In the genomic region with DNA sequence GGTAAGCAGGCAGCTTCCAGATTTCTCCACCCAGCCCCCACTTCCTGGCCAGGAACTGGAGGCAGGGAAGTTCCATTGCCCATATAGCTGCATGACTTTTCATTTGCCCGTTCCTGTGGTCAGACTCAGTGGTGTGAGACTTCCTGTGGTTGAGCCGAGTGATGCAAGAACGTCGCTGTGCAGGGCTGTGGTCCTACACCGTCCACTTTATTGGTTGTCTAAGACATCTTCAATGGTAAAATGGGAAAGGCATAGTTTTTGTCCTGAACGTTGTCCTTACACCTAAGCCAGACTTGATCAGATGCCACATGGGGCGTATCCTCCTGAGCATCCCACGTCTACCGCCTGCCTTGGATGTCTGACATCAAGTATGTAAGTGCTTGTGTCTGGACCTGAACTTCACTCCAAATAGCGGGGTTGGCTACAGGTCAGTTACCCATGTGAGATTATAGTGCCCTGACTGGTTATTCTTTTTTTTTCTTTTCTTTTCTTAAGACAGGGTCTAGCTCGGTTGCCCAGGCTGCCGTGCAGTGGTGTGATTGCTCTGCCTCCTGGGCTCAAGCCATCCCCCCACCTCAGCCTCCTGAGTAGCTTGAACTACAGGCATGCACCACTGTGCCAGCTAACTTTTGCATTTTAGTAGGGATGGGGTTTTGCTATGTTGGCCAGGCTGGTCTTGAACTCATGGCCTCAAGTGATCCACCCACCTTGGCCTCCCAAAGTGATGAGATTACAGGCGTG, we compare ENCODE assay signal across 1 cellular context.
A peak's percentile ranks its signal among the peaks of the same experiment; 100 is the strongest.
TF ChIP-seq lines count a peak whose summit lies in the region.

No MANE protein-coding gene starts in this region.

TF ChIP-seq in GM12878, 131 proteins besides CTCF, POLR2A, EP300 and RAD21 (continued from another document):
- TF ChIP-seq, protein P1, sequence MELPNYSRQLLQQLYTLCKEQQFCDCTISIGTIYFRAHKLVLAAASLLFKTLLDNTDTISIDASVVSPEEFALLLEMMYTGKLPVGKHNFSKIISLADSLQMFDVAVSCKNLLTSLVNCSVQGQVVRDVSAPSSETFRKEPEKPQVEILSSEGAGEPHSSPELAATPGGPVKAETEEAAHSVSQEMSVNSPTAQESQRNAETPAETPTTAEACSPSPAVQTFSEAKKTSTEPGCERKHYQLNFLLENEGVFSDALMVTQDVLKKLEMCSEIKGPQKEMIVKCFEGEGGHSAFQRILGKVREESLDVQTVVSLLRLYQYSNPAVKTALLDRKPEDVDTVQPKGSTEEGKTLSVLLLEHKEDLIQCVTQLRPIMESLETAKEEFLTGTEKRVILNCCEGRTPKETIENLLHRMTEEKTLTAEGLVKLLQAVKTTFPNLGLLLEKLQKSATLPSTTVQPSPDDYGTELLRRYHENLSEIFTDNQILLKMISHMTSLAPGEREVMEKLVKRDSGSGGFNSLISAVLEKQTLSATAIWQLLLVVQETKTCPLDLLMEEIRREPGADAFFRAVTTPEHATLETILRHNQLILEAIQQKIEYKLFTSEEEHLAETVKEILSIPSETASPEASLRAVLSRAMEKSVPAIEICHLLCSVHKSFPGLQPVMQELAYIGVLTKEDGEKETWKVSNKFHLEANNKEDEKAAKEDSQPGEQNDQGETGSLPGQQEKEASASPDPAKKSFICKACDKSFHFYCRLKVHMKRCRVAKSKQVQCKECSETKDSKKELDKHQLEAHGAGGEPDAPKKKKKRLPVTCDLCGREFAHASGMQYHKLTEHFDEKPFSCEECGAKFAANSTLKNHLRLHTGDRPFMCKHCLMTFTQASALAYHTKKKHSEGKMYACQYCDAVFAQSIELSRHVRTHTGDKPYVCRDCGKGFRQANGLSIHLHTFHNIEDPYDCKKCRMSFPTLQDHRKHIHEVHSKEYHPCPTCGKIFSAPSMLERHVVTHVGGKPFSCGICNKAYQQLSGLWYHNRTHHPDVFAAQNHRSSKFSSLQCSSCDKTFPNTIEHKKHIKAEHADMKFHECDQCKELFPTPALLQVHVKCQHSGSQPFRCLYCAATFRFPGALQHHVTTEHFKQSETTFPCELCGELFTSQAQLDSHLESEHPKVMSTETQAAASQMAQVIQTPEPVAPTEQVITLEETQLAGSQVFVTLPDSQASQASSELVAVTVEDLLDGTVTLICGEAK (IDR thresholded peaks at IDR 0.05; ENCODE audit: borderline replicate concordance) = no peak
- TF ChIP-seq DPF2 (IDR thresholded peaks at IDR 0.05) (peak; percentile 93), FOS (IDR thresholded peaks at IDR 0.05; ENCODE audit: borderline replicate concordance, extremely low read depth, insufficient read length) (no peak), ESRRA (IDR thresholded peaks at IDR 0.05; ENCODE audit: low read length) (no peak), KAT2A (conservative IDR thresholded peaks at IDR 0.05; ENCODE audit: control insufficient read depth, low read depth, low read length) (no peak), PAX8 (IDR thresholded peaks at IDR 0.05) (no peak), GABPA (IDR thresholded peaks at IDR 0.05; ENCODE audit: low read depth) (no peak), CBX5 (IDR thresholded peaks at IDR 0.05; ENCODE audit: low read depth) (0 out of 2 replicates have a peak, but pooled peaks have one; percentile 10), FOXM1 (IDR thresholded peaks at IDR 0.05; ENCODE audit: low read depth, low read length) (peak; percentile 98), CREM (IDR thresholded peaks at IDR 0.05; ENCODE audit: low read depth) (peak; percentile 94), GATAD2B (conservative IDR thresholded peaks at IDR 0.05; ENCODE audit: low read depth) (peak; percentile 89; the same call in 1 of the 2 replicates), CHD1 (IDR thresholded peaks at IDR 0.05; ENCODE audit: low read depth, low read length) (no peak)
- TF ChIP-seq, protein P2, sequence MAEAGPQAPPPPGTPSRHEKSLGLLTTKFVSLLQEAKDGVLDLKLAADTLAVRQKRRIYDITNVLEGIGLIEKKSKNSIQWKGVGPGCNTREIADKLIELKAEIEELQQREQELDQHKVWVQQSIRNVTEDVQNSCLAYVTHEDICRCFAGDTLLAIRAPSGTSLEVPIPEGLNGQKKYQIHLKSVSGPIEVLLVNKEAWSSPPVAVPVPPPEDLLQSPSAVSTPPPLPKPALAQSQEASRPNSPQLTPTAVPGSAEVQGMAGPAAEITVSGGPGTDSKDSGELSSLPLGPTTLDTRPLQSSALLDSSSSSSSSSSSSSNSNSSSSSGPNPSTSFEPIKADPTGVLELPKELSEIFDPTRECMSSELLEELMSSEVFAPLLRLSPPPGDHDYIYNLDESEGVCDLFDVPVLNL (IDR thresholded peaks at IDR 0.05; ENCODE audit: low read depth, low read length) = no peak
- TF ChIP-seq, protein P3, sequence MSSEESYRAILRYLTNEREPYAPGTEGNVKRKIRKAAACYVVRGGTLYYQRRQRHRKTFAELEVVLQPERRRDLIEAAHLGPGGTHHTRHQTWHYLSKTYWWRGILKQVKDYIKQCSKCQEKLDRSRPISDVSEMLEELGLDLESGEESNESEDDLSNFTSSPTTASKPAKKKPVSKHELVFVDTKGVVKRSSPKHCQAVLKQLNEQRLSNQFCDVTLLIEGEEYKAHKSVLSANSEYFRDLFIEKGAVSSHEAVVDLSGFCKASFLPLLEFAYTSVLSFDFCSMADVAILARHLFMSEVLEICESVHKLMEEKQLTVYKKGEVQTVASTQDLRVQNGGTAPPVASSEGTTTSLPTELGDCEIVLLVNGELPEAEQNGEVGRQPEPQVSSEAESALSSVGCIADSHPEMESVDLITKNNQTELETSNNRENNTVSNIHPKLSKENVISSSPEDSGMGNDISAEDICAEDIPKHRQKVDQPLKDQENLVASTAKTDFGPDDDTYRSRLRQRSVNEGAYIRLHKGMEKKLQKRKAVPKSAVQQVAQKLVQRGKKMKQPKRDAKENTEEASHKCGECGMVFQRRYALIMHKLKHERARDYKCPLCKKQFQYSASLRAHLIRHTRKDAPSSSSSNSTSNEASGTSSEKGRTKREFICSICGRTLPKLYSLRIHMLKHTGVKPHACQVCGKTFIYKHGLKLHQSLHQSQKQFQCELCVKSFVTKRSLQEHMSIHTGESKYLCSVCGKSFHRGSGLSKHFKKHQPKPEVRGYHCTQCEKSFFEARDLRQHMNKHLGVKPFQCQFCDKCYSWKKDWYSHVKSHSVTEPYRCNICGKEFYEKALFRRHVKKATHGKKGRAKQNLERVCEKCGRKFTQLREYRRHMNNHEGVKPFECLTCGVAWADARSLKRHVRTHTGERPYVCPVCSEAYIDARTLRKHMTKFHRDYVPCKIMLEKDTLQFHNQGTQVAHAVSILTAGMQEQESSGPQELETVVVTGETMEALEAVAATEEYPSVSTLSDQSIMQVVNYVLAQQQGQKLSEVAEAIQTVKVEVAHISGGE (CRISPR knock-in tag; IDR thresholded peaks at IDR 0.05) = no peak
- TF ChIP-seq, protein P4, sequence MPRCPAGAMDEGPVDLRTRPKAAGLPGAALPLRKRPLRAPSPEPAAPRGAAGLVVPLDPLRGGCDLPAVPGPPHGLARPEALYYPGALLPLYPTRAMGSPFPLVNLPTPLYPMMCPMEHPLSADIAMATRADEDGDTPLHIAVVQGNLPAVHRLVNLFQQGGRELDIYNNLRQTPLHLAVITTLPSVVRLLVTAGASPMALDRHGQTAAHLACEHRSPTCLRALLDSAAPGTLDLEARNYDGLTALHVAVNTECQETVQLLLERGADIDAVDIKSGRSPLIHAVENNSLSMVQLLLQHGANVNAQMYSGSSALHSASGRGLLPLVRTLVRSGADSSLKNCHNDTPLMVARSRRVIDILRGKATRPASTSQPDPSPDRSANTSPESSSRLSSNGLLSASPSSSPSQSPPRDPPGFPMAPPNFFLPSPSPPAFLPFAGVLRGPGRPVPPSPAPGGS (IDR thresholded peaks at IDR 0.05; ENCODE audit: borderline replicate concordance, insufficient read depth, low read depth, low read length, poor library complexity, severe bottlenecking) = peak; percentile 87
